Comparison of ENCODE assay signal across 1 cellular context in the genomic region with DNA sequence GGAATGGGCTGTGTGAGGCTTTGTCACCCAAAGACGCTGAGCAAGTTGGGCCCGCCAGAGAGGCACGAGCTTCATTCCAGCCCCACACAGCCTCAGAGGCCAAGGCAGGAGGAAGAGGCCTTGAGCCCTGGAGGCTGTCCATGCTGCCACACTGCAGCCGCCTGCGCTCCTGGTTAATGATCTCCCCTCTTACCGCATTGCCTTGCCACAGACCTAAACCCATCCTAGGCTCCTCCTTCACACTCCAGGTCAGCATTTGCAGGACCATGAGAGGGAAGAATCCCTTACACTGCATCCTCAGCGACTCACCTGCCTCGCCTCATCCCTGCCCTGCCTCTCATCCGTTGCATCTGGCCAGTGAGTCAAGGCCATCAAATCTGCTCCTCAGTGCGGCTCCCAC.
TF ChIP-seq lines count a peak whose summit lies in the region.

No MANE protein-coding gene starts in this region.

TF ChIP-seq in HepG2, 621 proteins besides CTCF, POLR2A, EP300 and RAD21:
- TF ChIP-seq ZFP91 (CRISPR knock-in tag; IDR thresholded peaks at IDR 0.05; ENCODE audit: borderline replicate concordance): no peak
- TF ChIP-seq, protein P1, sequence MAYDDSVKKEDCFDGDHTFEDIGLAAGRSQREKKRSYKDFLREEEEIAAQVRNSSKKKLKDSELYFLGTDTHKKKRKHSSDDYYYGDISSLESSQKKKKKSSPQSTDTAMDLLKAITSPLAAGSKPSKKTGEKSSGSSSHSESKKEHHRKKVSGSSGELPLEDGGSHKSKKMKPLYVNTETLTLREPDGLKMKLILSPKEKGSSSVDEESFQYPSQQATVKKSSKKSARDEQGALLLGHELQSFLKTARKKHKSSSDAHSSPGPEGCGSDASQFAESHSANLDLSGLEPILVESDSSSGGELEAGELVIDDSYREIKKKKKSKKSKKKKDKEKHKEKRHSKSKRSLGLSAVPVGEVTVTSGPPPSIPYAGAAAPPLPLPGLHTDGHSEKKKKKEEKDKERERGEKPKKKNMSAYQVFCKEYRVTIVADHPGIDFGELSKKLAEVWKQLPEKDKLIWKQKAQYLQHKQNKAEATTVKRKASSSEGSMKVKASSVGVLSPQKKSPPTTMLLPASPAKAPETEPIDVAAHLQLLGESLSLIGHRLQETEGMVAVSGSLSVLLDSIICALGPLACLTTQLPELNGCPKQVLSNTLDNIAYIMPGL (CRISPR knock-in tag; IDR thresholded peaks at IDR 0.05; ENCODE audit: borderline replicate concordance in 1 of 2, low read depth in 1 of 2): no peak
- TF ChIP-seq RFX1 (IDR thresholded peaks at IDR 0.05): no peak
- TF ChIP-seq ZNF768 (CRISPR knock-in tag; IDR thresholded peaks at IDR 0.05): peak; percentile 87; the same call in 1 of the 2 replicates
- no peak for TF ChIP-seq PCBP1 (IDR thresholded peaks at IDR 0.05; ENCODE audit: borderline replicate concordance, low read depth, low read length)
- no peak for TF ChIP-seq NR2F1 (CRISPR knock-in tag; IDR thresholded peaks at IDR 0.05)
- peak; percentile 69; the same call in 1 of the 2 replicates for TF ChIP-seq ZBTB33 (CRISPR knock-in tag; IDR thresholded peaks at IDR 0.05)
- no peak for TF ChIP-seq ZNF569 (CRISPR knock-in tag; IDR thresholded peaks at IDR 0.05; ENCODE audit: borderline replicate concordance)
- TF ChIP-seq ZBTB42 (CRISPR knock-in tag; IDR thresholded peaks at IDR 0.05): no peak
- no peak for TF ChIP-seq NR2C2 (CRISPR knock-in tag; IDR thresholded peaks at IDR 0.05; ENCODE audit: borderline replicate concordance)
- no peak for TF ChIP-seq RNF219 (CRISPR knock-in tag; IDR thresholded peaks at IDR 0.05)
- TF ChIP-seq ZHX2 (IDR thresholded peaks at IDR 0.05; ENCODE audit: low read depth): no peak
- no peak for TF ChIP-seq ZHX2 (CRISPR knock-in tag; IDR thresholded peaks at IDR 0.05; ENCODE audit: borderline replicate concordance)
- TF ChIP-seq WIZ (CRISPR knock-in tag; IDR thresholded peaks at IDR 0.05): no peak
- no peak for TF ChIP-seq SP2 (CRISPR knock-in tag; IDR thresholded peaks at IDR 0.05)
- TF ChIP-seq, protein P2, sequence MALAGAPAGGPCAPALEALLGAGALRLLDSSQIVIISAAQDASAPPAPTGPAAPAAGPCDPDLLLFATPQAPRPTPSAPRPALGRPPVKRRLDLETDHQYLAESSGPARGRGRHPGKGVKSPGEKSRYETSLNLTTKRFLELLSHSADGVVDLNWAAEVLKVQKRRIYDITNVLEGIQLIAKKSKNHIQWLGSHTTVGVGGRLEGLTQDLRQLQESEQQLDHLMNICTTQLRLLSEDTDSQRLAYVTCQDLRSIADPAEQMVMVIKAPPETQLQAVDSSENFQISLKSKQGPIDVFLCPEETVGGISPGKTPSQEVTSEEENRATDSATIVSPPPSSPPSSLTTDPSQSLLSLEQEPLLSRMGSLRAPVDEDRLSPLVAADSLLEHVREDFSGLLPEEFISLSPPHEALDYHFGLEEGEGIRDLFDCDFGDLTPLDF (CRISPR knock-in tag; IDR thresholded peaks at IDR 0.05): no peak
- no peak for TF ChIP-seq SNAI1 (CRISPR knock-in tag; IDR thresholded peaks at IDR 0.05; ENCODE audit: borderline replicate concordance)
TF ChIP-seq in HepG2: peak in this region for 2.
